Comparison of ENCODE assay signal across 25 cellular contexts in genomic region chr4:139035650-139036049, GRCh38. TPM values are rescaled to one million over a fixed set of nuclear protein-coding genes. Genes with fewer than 3 reads are reported as not detected.
DNase-seq lines count a peak whose midpoint lies in the region; ATAC-seq lines count a peak whose summit lies in the region.
"Had no signal": no experiment of that assay in that cellular context is flagged by ENCODE, and none has a peak within 500 bp of the region (broad histone marks: within the 10 kb centered on the region; RNA-seq: fewer than 3 reads in every experiment).

No MANE protein-coding gene starts in this region.

- H3K9ac ChIP-seq in BLaER1 treated with 17β-estradiol and CSF1 and Interleukin-3, amounts not matched to agents 10 nM and 100 nM = no peak overlapping the region
- H3K9ac ChIP-seq: neural progenitor cell had no signal

- H3K36me3 ChIP-seq in BLaER1 treated with 17β-estradiol and CSF1 and Interleukin-3, amounts not matched to agents 10 nM and 100 nM = peaks cover 24 to 52% (median 38%) of the 10 kb centered on the region in 11 experiments
- H3K36me3 ChIP-seq in CD4-positive, CD25-positive, alpha-beta regulatory T cell (ENCODE audit: control insufficient read depth, insufficient read depth, low read length) = peaks cover 3% of the 10 kb centered on the region
- H3K36me3 ChIP-seq: neural progenitor cell had no signal

- peak overlapping the region; percentile 27 to 53 (median 45) for H3K27ac Mint-ChIP-seq in CD4-positive, CD25-positive, alpha-beta regulatory T cell
- peak overlapping the region; percentile 61 for H3K27ac Mint-ChIP-seq in activated T-helper 2 cell treated with anti-CD3 and anti-CD28 coated beads, Interferon-gamma antibody, Interleukin-2, Interleukin-4, amounts not matched to agents 10 μg/mL and 5 μg/mL and 100 μg/mL, durations not matched to agents 14 hours and 24 hours and 36 hours
- H3K27ac Mint-ChIP-seq: activated naive CD8-positive, alpha-beta T cell; neural progenitor cell had no signal

- peaks cover 25 to 99% (median 89%) of the 10 kb centered on the region in 11 experiments; a peak in 21 of 22 replicates for H4K20me1 ChIP-seq in BLaER1 treated with 17β-estradiol and CSF1 and Interleukin-3, amounts not matched to agents 10 nM and 100 nM

- H3K4me3 ChIP-seq in BLaER1 treated with 17β-estradiol and CSF1 and Interleukin-3, amounts not matched to agents 10 nM and 100 nM = no peak overlapping the region
- no peak overlapping the region for H3K4me3 ChIP-seq in CD4-positive, CD25-positive, alpha-beta regulatory T cell (ENCODE audit: low read depth, low read length)
- H3K4me3 ChIP-seq: body of pancreas, neural progenitor cell, SJSA1, skin epidermis, upper lobe of right lung had no signal

- peaks cover 0 to 14% (median 8%) of the 10 kb centered on the region in 11 experiments; a peak in 15 of 22 replicates for H3K9me3 ChIP-seq in BLaER1 treated with 17β-estradiol and CSF1 and Interleukin-3, amounts not matched to agents 10 nM and 100 nM (replicated peaks in 1 of 11)
- no peaks in the 10 kb centered on the region for H3K9me3 ChIP-seq in CD4-positive, CD25-positive, alpha-beta regulatory T cell (ENCODE audit: control insufficient read depth in 2 of 2, low read length in 2 of 2)
- H3K9me3 ChIP-seq: body of pancreas, SJSA1, upper lobe of right lung had no signal

- no peak for DNase-seq in CD4-positive, CD25-positive, alpha-beta regulatory T cell
- DNase-seq in activated T-helper 2 cell treated with anti-CD3 and anti-CD28 coated beads, Interferon-gamma antibody, Interleukin-2, Interleukin-4, amounts not matched to agents 10 μg/mL and 5 μg/mL and 100 μg/mL, durations not matched to agents 14 hours and 24 hours and 36 hours (ENCODE audit: low spot score) = no peak
- peak; percentile 49 for DNase-seq in myocyte (ENCODE audit: low read depth)
- DNase-seq in iPS-NIHi7 (ENCODE audit: extremely low spot score) = no peak
- no peak for DNase-seq in NCI-H774 (lab: John Stamatoyannopoulos, UW)
- no peak for DNase-seq in germinal center (ENCODE audit: low spot score)
- DNase-seq in stimulated activated CD8-positive, alpha-beta memory T cell treated with anti-CD3 and anti-CD28 coated beads, Interleukin-4, amount 100 ng/mL, for 48 hours = no peak
- DNase-seq: activated CD8-positive, alpha-beta memory T cell treated with anti-CD3 and anti-CD28 coated beads for 24 hours; activated T-cell treated with anti-CD3 and anti-CD28 coated beads, Interleukin-2, amount 50 U/mL, for 4 hours; body of pancreas; DMS53; erythroblast; GDM1; islet precursor cell; left ventricle myocardium superior; midbrain; MV-4-11; NCI-H187 treated with DMSO at 0.1 percent for 48 hours; NCI-H526; upper lobe of right lung had no signal

- no peaks in the 10 kb centered on the region for H3K36me3 Mint-ChIP-seq in CD4-positive, CD25-positive, alpha-beta regulatory T cell
- H3K36me3 Mint-ChIP-seq in activated T-helper 2 cell treated with anti-CD3 and anti-CD28 coated beads, Interferon-gamma antibody, Interleukin-2, Interleukin-4, amounts not matched to agents 10 μg/mL and 5 μg/mL and 100 μg/mL, durations not matched to agents 14 hours and 24 hours and 36 hours (ENCODE audit: low read depth) = peaks cover 40% of the 10 kb centered on the region
- H3K36me3 Mint-ChIP-seq: activated naive CD8-positive, alpha-beta T cell had no signal

- intact Hi-C loops in activated T-helper 2 cell treated with anti-CD3 and anti-CD28 coated beads, Interferon-gamma antibody, Interleukin-2, Interleukin-4, amounts not matched to agents 10 μg/mL and 5 μg/mL and 100 μg/mL, durations not matched to agents 14 hours and 24 hours and 36 hours (cut with micrococcal nuclease) = no loop called here

- peak overlapping the region in 5 of 11 experiments; percentile 3 to 68 (median 23); a peak in 6 of 22 replicates for H3K27ac ChIP-seq in BLaER1 treated with 17β-estradiol and CSF1 and Interleukin-3, amounts not matched to agents 10 nM and 100 nM
- no peak overlapping the region for H3K27ac ChIP-seq in CD4-positive, CD25-positive, alpha-beta regulatory T cell (ENCODE audit: insufficient read depth, low read length, poor library complexity, severe bottlenecking)
- H3K27ac ChIP-seq: body of pancreas, neural progenitor cell, SJSA1, skin epidermis, upper lobe of right lung had no signal

- no peaks in the 10 kb centered on the region for H3K27me3 Mint-ChIP-seq in CD4-positive, CD25-positive, alpha-beta regulatory T cell
- no peaks in the 10 kb centered on the region for H3K27me3 Mint-ChIP-seq in activated T-helper 2 cell treated with anti-CD3 and anti-CD28 coated beads, Interferon-gamma antibody, Interleukin-2, Interleukin-4, amounts not matched to agents 10 μg/mL and 5 μg/mL and 100 μg/mL, durations not matched to agents 14 hours and 24 hours and 36 hours (ENCODE audit: low read depth)
- H3K27me3 Mint-ChIP-seq: activated naive CD8-positive, alpha-beta T cell had no signal

- H3K27me3 ChIP-seq in BLaER1 treated with 17β-estradiol and CSF1 and Interleukin-3, amounts not matched to agents 10 nM and 100 nM = no peaks in the 10 kb centered on the region
- no peaks in the 10 kb centered on the region for H3K27me3 ChIP-seq in CD4-positive, CD25-positive, alpha-beta regulatory T cell (ENCODE audit: control insufficient read depth, insufficient read depth, low read length)
- H3K27me3 ChIP-seq: body of pancreas, neural progenitor cell, SJSA1, upper lobe of right lung had no signal

- no peak overlapping the region for H3K4me3 Mint-ChIP-seq in CD4-positive, CD25-positive, alpha-beta regulatory T cell
- H3K4me3 Mint-ChIP-seq in activated T-helper 2 cell treated with anti-CD3 and anti-CD28 coated beads, Interferon-gamma antibody, Interleukin-2, Interleukin-4, amounts not matched to agents 10 μg/mL and 5 μg/mL and 100 μg/mL, durations not matched to agents 14 hours and 24 hours and 36 hours (ENCODE audit: low read depth) = no peak overlapping the region
- H3K4me3 Mint-ChIP-seq: activated naive CD8-positive, alpha-beta T cell; activated T-cell treated with anti-CD3 and anti-CD28 coated beads, Interleukin-2, amount 50 U/mL, for 4 hours; neural progenitor cell had no signal

- peak overlapping the region in 8 of 11 experiments; percentile 1 to 70 (median 54); a peak in 12 of 22 replicates for H3K4me2 ChIP-seq in BLaER1 treated with 17β-estradiol and CSF1 and Interleukin-3, amounts not matched to agents 10 nM and 100 nM
- H3K4me2 ChIP-seq: neural progenitor cell had no signal

- peaks cover 20 to 72% (median 63%) of the 10 kb centered on the region in 10 experiments for H3K4me1 ChIP-seq in BLaER1 treated with 17β-estradiol and CSF1 and Interleukin-3, amounts not matched to agents 10 nM and 100 nM
- no peaks in the 10 kb centered on the region for H3K4me1 ChIP-seq in CD4-positive, CD25-positive, alpha-beta regulatory T cell (ENCODE audit: control insufficient read depth, insufficient read depth, low read length, poor library complexity, severe bottlenecking)
- H3K4me1 ChIP-seq: neural progenitor cell, upper lobe of right lung had no signal

- no peaks in the 10 kb centered on the region for H3K9me3 Mint-ChIP-seq in CD4-positive, CD25-positive, alpha-beta regulatory T cell
- H3K9me3 Mint-ChIP-seq in activated T-helper 2 cell treated with anti-CD3 and anti-CD28 coated beads, Interferon-gamma antibody, Interleukin-2, Interleukin-4, amounts not matched to agents 10 μg/mL and 5 μg/mL and 100 μg/mL, durations not matched to agents 14 hours and 24 hours and 36 hours = no peaks in the 10 kb centered on the region
- H3K9me3 Mint-ChIP-seq: activated T-cell treated with anti-CD3 and anti-CD28 coated beads, Interleukin-2, amount 50 U/mL, for 4 hours had no signal

- ATAC-seq in CD4-positive, CD25-positive, alpha-beta regulatory T cell (ENCODE audit: low read depth in 2 of 2) = no peak
- ATAC-seq: activated T-cell treated with anti-CD3 and anti-CD28 coated beads, Interleukin-2, amount 50 U/mL, for 4 hours; body of pancreas; left ventricle myocardium superior; upper lobe of right lung had no signal

- peaks cover 8 to 16% (median 10%) of the 10 kb centered on the region in 4 donors for H3K4me1 Mint-ChIP-seq in CD4-positive, CD25-positive, alpha-beta regulatory T cell
- H3K4me1 Mint-ChIP-seq in activated T-helper 2 cell treated with anti-CD3 and anti-CD28 coated beads, Interferon-gamma antibody, Interleukin-2, Interleukin-4, amounts not matched to agents 10 μg/mL and 5 μg/mL and 100 μg/mL, durations not matched to agents 14 hours and 24 hours and 36 hours (ENCODE audit: low read depth) = peaks cover 20% of the 10 kb centered on the region

RNA-seq across cellular contexts. Expression of gene NOCT, which starts 20.1 kb away (rescaled TPM):
- 14.6 TPM for total RNA-seq in CD4-positive, CD25-positive, alpha-beta regulatory T cell
- under 1 TPM in 3 of 4 donors, not detected in 1; 0.14 to 0.44 (median 0.24) TPM for polyA plus RNA-seq in CD4-positive, CD25-positive, alpha-beta regulatory T cell
- 20.3 and 22.1 TPM in 2 replicates for total RNA-seq in activated T-helper 2 cell treated with anti-CD3 and anti-CD28 coated beads, Interferon-gamma antibody, Interleukin-2, Interleukin-4, amounts not matched to agents 10 μg/mL and 5 μg/mL and 100 μg/mL, durations not matched to agents 14 hours and 24 hours and 36 hours
- total RNA-seq in myocyte = 12.9 and 24.0 TPM in 2 replicates
- 11.8 TPM for polyA plus RNA-seq in myocyte (2012)
